7 cellular contexts compared by ENCODE assay signal in the genomic region with DNA sequence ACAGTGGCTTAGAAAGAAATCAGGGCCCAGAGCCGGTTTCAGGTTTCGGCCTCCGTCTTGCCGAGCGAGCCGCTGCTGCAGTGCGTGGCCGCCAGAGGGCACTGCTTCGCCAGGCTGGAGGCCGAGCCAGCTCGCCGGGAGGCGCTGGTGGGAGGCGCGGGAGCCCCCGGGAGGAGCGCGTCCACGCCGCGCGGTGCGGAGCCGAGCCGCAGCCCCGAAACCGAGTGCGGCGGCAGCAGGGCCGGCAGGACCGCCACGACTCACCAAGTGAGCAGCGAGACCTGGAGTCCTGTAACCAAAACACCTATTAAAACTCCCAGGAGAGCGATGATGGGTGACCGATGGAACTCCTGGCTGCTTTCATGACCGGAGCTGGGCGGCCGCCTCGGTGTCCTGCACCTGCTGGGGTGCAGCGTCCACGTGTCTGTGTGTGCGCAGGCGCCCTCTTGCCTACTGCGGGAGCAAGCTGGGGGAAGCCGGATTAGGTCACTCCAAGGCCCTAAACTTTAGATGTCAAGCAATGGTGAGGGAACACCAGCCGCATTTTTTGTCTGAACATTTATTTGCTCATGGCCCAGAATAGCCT.
DNase-seq lines count a peak whose midpoint lies in the region; ATAC-seq and TF ChIP-seq lines count a peak whose summit lies in the region.

No MANE protein-coding gene starts in this region.

- ATAC-seq in GM18498 (IDR thresholded peaks at IDR 0.05; ENCODE audit: unreplicated experiment) = peak; percentile 91
- peak; percentile 68 for ATAC-seq in HG02938 (IDR thresholded peaks at IDR 0.05; ENCODE audit: unreplicated experiment)

- no peak overlapping the region for H3K27ac ChIP-seq in colonic mucosa

- no peaks in the 10 kb centered on the region for H3K27me3 ChIP-seq in colonic mucosa

- no peaks in the 10 kb centered on the region for H3K36me3 ChIP-seq in colonic mucosa

- H3K4me3 ChIP-seq in colonic mucosa = peak overlapping the region; percentile 31

- no peaks in the 10 kb centered on the region for H3K4me1 ChIP-seq in colonic mucosa

- peak; percentile 96 for TF ChIP-seq CTCF in colonic mucosa (IDR thresholded peaks at IDR 0.05)

- H3K9ac ChIP-seq in colonic mucosa (ENCODE audit: low read depth in 2 of 2, low read length in 2 of 2) = peak overlapping the region in 1 of 2 donors; percentile 46

- intact Hi-C loops in colonic mucosa (cut with DNase I) = loop anchor here (5.0 kb wide), 1 partner anchor 387 kb away; no protein-coding TSS in a partner anchor

- H3K9me3 ChIP-seq in colonic mucosa = no peaks in the 10 kb centered on the region

- DNase-seq in NCI-H2171 (lab: John Stamatoyannopoulos, UW) (peak; percentile 68), colonic mucosa (peak; percentile 66), left kidney (ENCODE audit: low read depth, low spot score) (peak; percentile 93)
- DNase-seq in activated CD4-positive, alpha-beta T cell treated with anti-CD3 and anti-CD28 coated beads for 4 hours = peak; percentile 49 to 56
- peak; percentile 32 for DNase-seq in stimulated activated CD4-positive, alpha-beta T cell treated with anti-CD3 and anti-CD28 coated beads, Interleukin-2, amount 100 ng/mL, for 4 hours (ENCODE audit: low read depth)

Comparison
In these comparisons a context has a peak if more than half of its experiments do, and no peak if none do; other contexts are left out.
1. DNase-seq: peak in every context shown above with its lines; median percentile 93 in left kidney; 68 in NCI-H2171; 66 in colonic mucosa; 52 in activated CD4-positive, alpha-beta T cell treated with anti-CD3 and anti-CD28 coated beads for 4 hours; 32 in stimulated activated CD4-positive, alpha-beta T cell treated with anti-CD3 and anti-CD28 coated beads, Interleukin-2, amount 100 ng/mL, for 4 hours.